12 cellular contexts compared by ENCODE assay signal in the genomic region with DNA sequence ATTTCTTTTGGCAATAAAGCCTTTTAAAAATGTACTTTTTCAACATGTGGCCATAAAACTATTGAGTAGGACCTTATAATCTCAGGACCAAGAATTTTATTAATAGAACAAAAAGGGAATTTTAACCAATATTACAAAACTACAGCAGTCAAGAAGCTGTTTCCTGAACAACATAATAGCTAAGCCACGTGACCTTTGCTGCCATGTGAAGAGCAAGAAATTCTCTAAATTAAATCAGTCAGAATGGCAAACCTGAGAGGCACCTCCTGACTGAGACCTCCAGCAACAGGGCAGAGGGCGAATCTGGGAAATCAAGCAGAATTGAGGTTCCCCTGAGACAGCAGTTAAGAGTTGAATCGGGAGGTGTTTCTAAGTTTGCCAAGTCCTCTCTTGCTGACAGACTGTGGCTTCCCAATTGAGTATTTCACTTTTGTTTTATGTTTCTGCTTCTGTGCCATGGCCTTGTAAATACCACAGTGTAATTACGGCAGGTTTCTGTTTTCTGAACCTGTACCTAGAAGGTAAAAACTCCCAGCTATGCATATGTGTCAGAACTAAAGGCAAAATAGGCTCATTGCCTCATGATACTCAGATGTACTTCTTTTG.
DNase-seq lines count a peak whose midpoint lies in the region; ATAC-seq, FAIRE-seq and TF ChIP-seq lines count a peak whose summit lies in the region.
"Had no signal": no experiment of that assay in that cellular context is flagged by ENCODE, and none has a peak within 500 bp of the region (broad histone marks: within the 10 kb centered on the region; RNA-seq: fewer than 3 reads in every experiment).

No MANE protein-coding gene starts in this region.

- no peak overlapping the region for H3K4me3 ChIP-seq in kidney (ENCODE audit: low read length in 2 of 2)
- H3K4me3 ChIP-seq: BLaER1 treated with 17β-estradiol and CSF1 and Interleukin-3, amounts not matched to agents 10 nM and 100 nM; K562 had no signal

- intact Hi-C loops in kidney (cut with DNase I), result no loop called here

- H3K9ac ChIP-seq in kidney (ENCODE audit: low read length in 2 of 2), result no peak overlapping the region
- H3K9ac ChIP-seq: BLaER1 treated with 17β-estradiol and CSF1 and Interleukin-3, amounts not matched to agents 10 nM and 100 nM had no signal

- H3K36me3 ChIP-seq in kidney (ENCODE audit: control insufficient read depth in 1 of 2, insufficient read depth in 2 of 2, low read length in 2 of 2), result no peaks in the 10 kb centered on the region
- H3K36me3 ChIP-seq: BLaER1 treated with 17β-estradiol and CSF1 and Interleukin-3, amounts not matched to agents 10 nM and 100 nM had no signal

- POLR2A ChIA-PET in HEK293T (lab: Yijun Ruan, JAX), result no interaction called here

- H3K4me1 ChIP-seq in kidney (ENCODE audit: control insufficient read depth in 1 of 2, insufficient read depth in 1 of 2, low read depth in 1 of 2, low read length in 2 of 2), result no peaks in the 10 kb centered on the region
- H3K4me1 ChIP-seq: BLaER1 treated with 17β-estradiol and CSF1 and Interleukin-3, amounts not matched to agents 10 nM and 100 nM had no signal

- no peak for DNase-seq in central memory CD4-positive, alpha-beta T cell
- no peak for DNase-seq in HEK293T (ENCODE audit: extremely low spot score)
- DNase-seq in NOMO-1 treated with DMSO at 0.1 percent for 48 hours (lab: John Stamatoyannopoulos, UW; ENCODE audit: unreplicated experiment), result no peak
- no peak for DNase-seq in kidney
- DNase-seq: activated CD8-positive, alpha-beta T cell treated with anti-CD3 and anti-CD28 coated beads for 36 hours had no signal

- no peak for FAIRE-seq in kidney (lab: Jason Lieb, UNC)
- FAIRE-seq: K562 had no signal

- ATAC-seq in GM18499 (IDR thresholded peaks at IDR 0.05; ENCODE audit: insufficient read depth, unreplicated experiment) (peak; percentile 98), GM19397 (IDR thresholded peaks at IDR 0.05; ENCODE audit: unreplicated experiment) (peak; percentile 96), HG02852 (IDR thresholded peaks at IDR 0.05; ENCODE audit: unreplicated experiment) (peak; percentile 98), HG03521 (IDR thresholded peaks at IDR 0.05; ENCODE audit: unreplicated experiment) (peak; percentile 93)
- ATAC-seq: activated CD8-positive, alpha-beta T cell treated with anti-CD3 and anti-CD28 coated beads for 36 hours; K562; SK-N-SH treated with all-trans-retinoic acid at 6 μM for 48 hours had no signal

- no peaks in the 10 kb centered on the region for H3K9me3 ChIP-seq in kidney (ENCODE audit: control insufficient read depth in 1 of 2, low read length in 2 of 2)
- H3K9me3 ChIP-seq: BLaER1 treated with 17β-estradiol and CSF1 and Interleukin-3, amounts not matched to agents 10 nM and 100 nM had no signal

- no peak overlapping the region for H3K27ac ChIP-seq in kidney (ENCODE audit: low read depth in 2 of 2, low read length in 2 of 2)
- H3K27ac ChIP-seq: BLaER1 treated with 17β-estradiol and CSF1 and Interleukin-3, amounts not matched to agents 10 nM and 100 nM had no signal

- TF ChIP-seq CTCF in kidney (IDR thresholded peaks at IDR 0.05; ENCODE audit: borderline replicate concordance, extremely low read depth, insufficient read depth), result no peak

- CTCF ChIA-PET in HEK293T (lab: Yijun Ruan, JAX), result no interaction called here

TF ChIP-seq in HEK293T, 16 proteins besides CTCF, POLR2A, EP300 and RAD21:
- TF ChIP-seq SUZ12 (IDR thresholded peaks at IDR 0.05) (no peak), ARNT (IDR thresholded peaks at IDR 0.05) (no peak), CTBP1 (IDR thresholded peaks at IDR 0.05; ENCODE audit: borderline replicate concordance) (no peak), L3MBTL2 (conservative IDR thresholded peaks at IDR 0.05) (no peak), ZNF384 (IDR thresholded peaks at IDR 0.05) (no peak), NFRKB (IDR thresholded peaks at IDR 0.05) (no peak), FOXA1 (IDR thresholded peaks at IDR 0.05) (no peak), HDGF (IDR thresholded peaks at IDR 0.05; ENCODE audit: borderline replicate concordance) (no peak), BHLHE40 (IDR thresholded peaks at IDR 0.05; ENCODE audit: borderline replicate concordance) (no peak), LEF1 (IDR thresholded peaks at IDR 0.05; ENCODE audit: borderline replicate concordance) (no peak), TARDBP (IDR thresholded peaks at IDR 0.05) (no peak), FOXM1 (IDR thresholded peaks at IDR 0.05; ENCODE audit: borderline replicate concordance) (no peak), ELF4 (IDR thresholded peaks at IDR 0.05) (no peak), SP1 (IDR thresholded peaks at IDR 0.05) (no peak), FOXK2 (IDR thresholded peaks at IDR 0.05) (no peak)
- TF ChIP-seq, protein P1, sequence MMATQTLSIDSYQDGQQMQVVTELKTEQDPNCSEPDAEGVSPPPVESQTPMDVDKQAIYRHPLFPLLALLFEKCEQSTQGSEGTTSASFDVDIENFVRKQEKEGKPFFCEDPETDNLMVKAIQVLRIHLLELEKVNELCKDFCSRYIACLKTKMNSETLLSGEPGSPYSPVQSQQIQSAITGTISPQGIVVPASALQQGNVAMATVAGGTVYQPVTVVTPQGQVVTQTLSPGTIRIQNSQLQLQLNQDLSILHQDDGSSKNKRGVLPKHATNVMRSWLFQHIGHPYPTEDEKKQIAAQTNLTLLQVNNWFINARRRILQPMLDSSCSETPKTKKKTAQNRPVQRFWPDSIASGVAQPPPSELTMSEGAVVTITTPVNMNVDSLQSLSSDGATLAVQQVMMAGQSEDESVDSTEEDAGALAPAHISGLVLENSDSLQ (IDR thresholded peaks at IDR 0.05), result no peak
TF ChIP-seq in HEK293T: peak in this region for 0.
